12 cellular contexts compared by ENCODE assay signal in the genomic region with DNA sequence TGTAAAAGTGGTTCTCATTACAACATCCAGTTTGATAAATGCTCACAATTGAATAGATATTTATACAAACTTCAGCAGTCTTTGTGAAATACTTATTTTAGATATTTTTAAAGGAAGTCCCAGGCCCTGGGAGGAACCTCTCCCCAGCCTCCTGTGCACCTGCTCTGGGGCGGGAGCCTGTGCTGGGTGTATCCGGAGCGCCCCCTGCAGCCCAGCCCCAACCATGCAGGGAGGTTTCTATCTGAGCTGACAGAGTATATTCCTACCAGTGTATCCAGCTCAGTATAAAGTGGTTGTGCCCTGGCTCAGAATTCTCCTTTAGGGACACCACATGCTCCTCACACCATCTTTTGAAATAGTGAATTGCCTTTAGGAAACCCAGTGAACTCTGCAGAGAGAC.
DNase-seq lines count a peak whose midpoint lies in the region; ATAC-seq and TF ChIP-seq lines count a peak whose summit lies in the region.
"Had no signal": no experiment of that assay in that cellular context is flagged by ENCODE, and none has a peak within 500 bp of the region (broad histone marks: within the 10 kb centered on the region; RNA-seq: fewer than 3 reads in every experiment).

No MANE protein-coding gene starts in this region.

- H3K9ac ChIP-seq in DND-41 (ENCODE audit: low read depth, low read length) (no peak overlapping the region), MM.1S (ENCODE audit: low read length) (no peak overlapping the region)

- H3K36me3 ChIP-seq in DND-41 (ENCODE audit: insufficient read depth, low read length): peaks cover 74% of the 10 kb centered on the region
- H3K36me3 ChIP-seq in MM.1S (replicated peaks; ENCODE audit: insufficient read depth, low read length): no peaks in the 10 kb centered on the region
- H3K36me3 ChIP-seq: left ventricle myocardium inferior had no signal

- peaks cover 91% of the 10 kb centered on the region for H3K79me2 ChIP-seq in DND-41 (ENCODE audit: insufficient read depth, low read length)
- H3K79me2 ChIP-seq in MM.1S (ENCODE audit: low read length): no peaks in the 10 kb centered on the region

- TF ChIP-seq CTCF in DND-41 (IDR thresholded peaks at IDR 0.05; ENCODE audit: borderline replicate concordance, extremely low read depth, low read length, poor library complexity, severe bottlenecking): peak; percentile 70
- peak; percentile 62 for TF ChIP-seq CTCF in MM.1S (IDR thresholded peaks at IDR 0.05; ENCODE audit: low read length)
- no peak for TF ChIP-seq CTCF in osteocyte (IDR thresholded peaks at IDR 0.05)

- H3K27me3 Mint-ChIP-seq in osteocyte (ENCODE audit: unreplicated experiment): no peaks in the 10 kb centered on the region

- no peaks in the 10 kb centered on the region for H3K9me2 ChIP-seq in MM.1S (replicated peaks; ENCODE audit: insufficient read depth, low read length)

- H3K4me3 ChIP-seq in DND-41 (ENCODE audit: low read depth in 1 of 2, low read length in 2 of 2): no peak overlapping the region
- no peak overlapping the region for H3K4me3 ChIP-seq in MM.1S (ENCODE audit: low read length)
- H3K4me3 ChIP-seq: dorsolateral prefrontal cortex, left ventricle myocardium inferior had no signal

- no peak overlapping the region for H3K4me2 ChIP-seq in DND-41 (ENCODE audit: insufficient read depth, low read length)
- no peak overlapping the region for H3K4me2 ChIP-seq in MM.1S (ENCODE audit: low read depth, low read length)

- H3K9me3 ChIP-seq in DND-41 (ENCODE audit: insufficient read depth, low read length, severe bottlenecking): no peaks in the 10 kb centered on the region
- H3K9me3 ChIP-seq in MM.1S (replicated peaks; ENCODE audit: insufficient read depth, low read length): no peaks in the 10 kb centered on the region
- H3K9me3 ChIP-seq: left ventricle myocardium inferior had no signal

- peak; percentile 41 for ATAC-seq in DND-41 (ENCODE audit: insufficient read depth, low read depth)
- ATAC-seq in HG03139 (IDR thresholded peaks at IDR 0.05; ENCODE audit: unreplicated experiment): no peak
- ATAC-seq in GM19397 (IDR thresholded peaks at IDR 0.05; ENCODE audit: unreplicated experiment): no peak

- H3K4me1 ChIP-seq in DND-41 (ENCODE audit: insufficient read depth, low read length): peaks cover 95% of the 10 kb centered on the region
- 0 out of 2 replicates have a peak, but pooled peaks cover 11% of the 10 kb centered on the region for H3K4me1 ChIP-seq in MM.1S (ENCODE audit: low read length)
- H3K4me1 ChIP-seq: left ventricle myocardium inferior had no signal

- H3K27ac ChIP-seq in DND-41 (ENCODE audit: low read length): peak overlapping the region; percentile 65
- no peak overlapping the region for H3K27ac ChIP-seq in MM.1S (ENCODE audit: low read length)
- H3K27ac ChIP-seq: dorsolateral prefrontal cortex, left ventricle myocardium inferior had no signal

- H4K20me1 ChIP-seq in DND-41 (ENCODE audit: insufficient read depth, low read length) (peaks cover 42% of the 10 kb centered on the region; the same call in 1 of the 2 replicates), MM.1S (ENCODE audit: insufficient read depth, low read length) (no peaks in the 10 kb centered on the region)

- H3F3A ChIP-seq in MM.1S (ENCODE audit: insufficient read depth, low read length): no peaks in the 10 kb centered on the region; the same call in 1 of the 2 replicates

- no peak overlapping the region for H3K27ac Mint-ChIP-seq in osteocyte (ENCODE audit: unreplicated experiment)
- H3K27ac Mint-ChIP-seq: H9 had no signal

- H3K4me1 Mint-ChIP-seq in osteocyte (ENCODE audit: unreplicated experiment): no peaks in the 10 kb centered on the region
- H3K4me1 Mint-ChIP-seq: H9 had no signal

- H3K27me3 ChIP-seq in DND-41 (ENCODE audit: insufficient read depth, low read length, poor library complexity): no peaks in the 10 kb centered on the region
- H3K27me3 ChIP-seq in MM.1S (replicated peaks; ENCODE audit: insufficient read depth, low read length): no peaks in the 10 kb centered on the region

- H2AFZ ChIP-seq in DND-41 (ENCODE audit: low read depth, low read length) (no peak overlapping the region), MM.1S (ENCODE audit: low read length) (no peak overlapping the region)

- peaks cover 48% of the 10 kb centered on the region for H3K9me3 Mint-ChIP-seq in osteocyte (ENCODE audit: unreplicated experiment)

- no peaks in the 10 kb centered on the region for H3K36me3 Mint-ChIP-seq in osteocyte (ENCODE audit: unreplicated experiment)

- H3K4me3 Mint-ChIP-seq in osteocyte (ENCODE audit: unreplicated experiment): no peak overlapping the region
- H3K4me3 Mint-ChIP-seq: H9 had no signal

- peak; percentile 74 for DNase-seq in DND-41
- peak; percentile 34 for DNase-seq in MM.1S
- peak; percentile 70 for DNase-seq in activated CD8-positive, alpha-beta memory T cell treated with anti-CD3 and anti-CD28 coated beads, Interleukin-2, amount 50 U/mL, for 48 hours
- peak; percentile 67 for DNase-seq in osteocyte (ENCODE audit: extremely low spot score, unreplicated experiment)
- no peak for DNase-seq in SKM-1 treated with dmso at 0.1 percent for 144 hours (lab: John Stamatoyannopoulos, UW; ENCODE audit: unreplicated experiment)
- no peak for DNase-seq in anterior cingulate cortex (lab: John Stamatoyannopoulos, UW)
- DNase-seq: dorsolateral prefrontal cortex, H9, left ventricle myocardium inferior, NCI-H1105 had no signal

Comparison
In these comparisons a context has a peak if more than half of its experiments do, and no peak if none do; other contexts are left out.
1. DNase-seq: peak in DND-41 (single experiment), MM.1S (single experiment), activated CD8-positive, alpha-beta memory T cell treated with anti-CD3 and anti-CD28 coated beads, Interleukin-2, amount 50 U/mL, for 48 hours (single experiment) and osteocyte (single experiment); none in SKM-1 treated with dmso at 0.1 percent for 144 hours (single experiment) and anterior cingulate cortex (0 of 58).